ENCODE assay signal across 10 cellular contexts in genomic region chr16:56938664-56939513, GRCh38. TPM values are rescaled to one million over a fixed set of nuclear protein-coding genes. Genes with fewer than 3 reads are reported as not detected.
DNase-seq lines count a peak whose midpoint lies in the region; ATAC-seq and TF ChIP-seq lines count a peak whose summit lies in the region.
"Had no signal": no experiment of that assay in that cellular context is flagged by ENCODE, and none has a peak within 500 bp of the region (broad histone marks: within the 10 kb centered on the region; RNA-seq: fewer than 3 reads in every experiment).

No MANE protein-coding gene starts in this region.

- WGBS in stomach, 5 donors: 34 to 60% (median 48%) methylated on average over 8 of the region's 8 CpGs

- H3F3A ChIP-seq in SU-DHL-6 (ENCODE audit: insufficient read depth): peaks cover 87% of the 10 kb centered on the region

- H3K79me2 ChIP-seq in SU-DHL-6 (ENCODE audit: insufficient read depth, low read length): peaks cover 52% of the 10 kb centered on the region

- peak overlapping the region; percentile 7 for H3K4me3 ChIP-seq in SU-DHL-6 (ENCODE audit: insufficient read depth, low read length, poor library complexity, severe bottlenecking)
- H3K4me3 ChIP-seq in stomach: peak overlapping the region in 1 of 4 donors; percentile 17
- H3K4me3 ChIP-seq: lung had no signal

- no peak for TF ChIP-seq POLR2A in stomach (IDR thresholded peaks at IDR 0.05)

- no peak for TF ChIP-seq EP300 in stomach (IDR thresholded peaks at IDR 0.05)

- peak overlapping the region; percentile 76 to 79 for H3K4me3 Mint-ChIP-seq in effector memory CD8-positive, alpha-beta T cell
- no peak overlapping the region for H3K4me3 Mint-ChIP-seq in mesothelial cell of epicardium

- intact Hi-C loops in stomach (cut with DNase I; ENCODE audit: low total_unique reads): no loop called here

- ATAC-seq in effector memory CD8-positive, alpha-beta T cell (replicated peaks): peak; percentile 89
- no peak for ATAC-seq in GM19455 (IDR thresholded peaks at IDR 0.05; ENCODE audit: unreplicated experiment)

- TF ChIP-seq CTCF in SU-DHL-6 (IDR thresholded peaks at IDR 0.05; ENCODE audit: insufficient read depth, low read length, poor library complexity, severe bottlenecking) (no peak), stomach (IDR thresholded peaks at IDR 0.05) (no peak), mesothelial cell of epicardium (IDR thresholded peaks at IDR 0.05; ENCODE audit: unreplicated experiment) (no peak)

- H3K27ac ChIP-seq in SU-DHL-6 (ENCODE audit: low read depth, low read length) (peak overlapping the region; percentile 83), stomach (peak overlapping the region; percentile 14 to 58 (median 47))

- peaks cover 54 to 97% (median 72%) of the 10 kb centered on the region in 4 donors for H3K4me1 ChIP-seq in stomach

- H3K4me2 ChIP-seq in SU-DHL-6 (ENCODE audit: low read depth, low read length, poor library complexity, severe bottlenecking): peak overlapping the region; percentile 50

- H3K9me3 Mint-ChIP-seq in effector memory CD8-positive, alpha-beta T cell: no peaks in the 10 kb centered on the region
- no peaks in the 10 kb centered on the region for H3K9me3 Mint-ChIP-seq in mesothelial cell of epicardium

- peak; percentile 26 for DNase-seq in activated gamma-delta T cell treated with Interleukin-2 at 50 U/mL for 16 hours
- DNase-seq in activated gamma-delta T cell (lab: John Stamatoyannopoulos, UW): no peak
- DNase-seq in effector memory CD8-positive, alpha-beta T cell: peak; percentile 28 to 30 (median 29)
- DNase-seq in stomach: no peak
- DNase-seq in NCI-H146 (lab: John Stamatoyannopoulos, UW): no peak
- no peak for DNase-seq in mesothelial cell of epicardium (ENCODE audit: low spot score in 2 of 2, unreplicated experiment in 2 of 2)
- DNase-seq: dermis blood vessel endothelial cell had no signal

- H2AFZ ChIP-seq in SU-DHL-6 (ENCODE audit: low read depth, low read length, severe bottlenecking): no peak overlapping the region

- H3K9ac ChIP-seq in SU-DHL-6 (ENCODE audit: low read length): peak overlapping the region; percentile 29; the same call in 1 of the 2 replicates

- H3K27me3 Mint-ChIP-seq in effector memory CD8-positive, alpha-beta T cell: no peaks in the 10 kb centered on the region
- H3K27me3 Mint-ChIP-seq in mesothelial cell of epicardium (ENCODE audit: low read depth): no peaks in the 10 kb centered on the region

- H3K9me2 ChIP-seq in SU-DHL-6 (replicated peaks; ENCODE audit: insufficient read depth, low read length): no peaks in the 10 kb centered on the region

- H4K20me1 ChIP-seq in SU-DHL-6 (ENCODE audit: low read depth, low read length): peaks cover 30% of the 10 kb centered on the region

- H3K4me1 Mint-ChIP-seq in effector memory CD8-positive, alpha-beta T cell (ENCODE audit: low read depth in 2 of 2): peaks cover 42 to 63% of the 10 kb centered on the region in 2 donors
- peaks cover 16% of the 10 kb centered on the region for H3K4me1 Mint-ChIP-seq in mesothelial cell of epicardium

- peaks cover 98% of the 10 kb centered on the region for H3K36me3 Mint-ChIP-seq in effector memory CD8-positive, alpha-beta T cell (ENCODE audit: insufficient read depth)
- H3K36me3 Mint-ChIP-seq in mesothelial cell of epicardium: peaks cover 49% of the 10 kb centered on the region

- H3K27me3 ChIP-seq in SU-DHL-6 (ENCODE audit: low read length): no peaks in the 10 kb centered on the region
- H3K27me3 ChIP-seq in stomach: no peaks in the 10 kb centered on the region

- H3K9me3 ChIP-seq in SU-DHL-6 (ENCODE audit: insufficient read depth, low read length): no peaks in the 10 kb centered on the region
- no peaks in the 10 kb centered on the region for H3K9me3 ChIP-seq in stomach

- H3K27ac Mint-ChIP-seq in effector memory CD8-positive, alpha-beta T cell: peak overlapping the region; percentile 95
- no peak overlapping the region for H3K27ac Mint-ChIP-seq in mesothelial cell of epicardium

- H3K36me3 ChIP-seq in SU-DHL-6 (ENCODE audit: low read length) (peaks cover 72% of the 10 kb centered on the region), stomach (peaks cover 87 to 93% (median 92%) of the 10 kb centered on the region in 4 donors)

RNA-seq across cellular contexts. Expression of gene HERPUD1, which starts 6.9 kb away (rescaled TPM):
- total RNA-seq in stomach (100 to 1,000 TPM in 3 of 5 donors, 10 to 100 TPM in 1, 1 to 10 TPM in 1; 2.6 to 329 (median 190) TPM), mesothelial cell of epicardium (77.4 to 80.5 TPM (median 79.8 TPM) in 3 replicates)
- 10 to 100 TPM; 40.4 to 63.7 (median 57.9) TPM for polyA plus RNA-seq in stomach

RNA-seq across cellular contexts. Expression of gene CETP, which starts 22.9 kb away (rescaled TPM):
- total RNA-seq in stomach (1 to 10 TPM in 1 of 5 donors, not detected in 4; 2.9 TPM), mesothelial cell of epicardium (0.13 TPM in 1 of 3 replicates, not detected in the others)
- polyA plus RNA-seq in stomach: under 1 TPM; 0.18 to 0.46 (median 0.19) TPM

RNA-seq across cellular contexts. Expression of gene NLRC5, which starts 50.5 kb away (rescaled TPM):
- total RNA-seq in stomach (100 to 1,000 TPM in 1 of 5 donors, 10 to 100 TPM in 4; 12.5 to 265 (median 40.2) TPM), mesothelial cell of epicardium (1.7 to 3.7 TPM (median 1.8 TPM) in 3 replicates)
- polyA plus RNA-seq in stomach: 10 to 100 TPM; 11.7 to 24.5 (median 14.2) TPM

Comparison
In these comparisons a context has a peak if more than half of its experiments do, and no peak if none do; other contexts are left out.
1. DNase-seq: peak in activated gamma-delta T cell treated with Interleukin-2 at 50 U/mL for 16 hours (single experiment) and effector memory CD8-positive, alpha-beta T cell (3 of 3); none in activated gamma-delta T cell (single experiment), stomach (single experiment), NCI-H146 (single experiment) and mesothelial cell of epicardium (0 of 2).